1 cellular context compared by ENCODE assay signal in the genomic region with DNA sequence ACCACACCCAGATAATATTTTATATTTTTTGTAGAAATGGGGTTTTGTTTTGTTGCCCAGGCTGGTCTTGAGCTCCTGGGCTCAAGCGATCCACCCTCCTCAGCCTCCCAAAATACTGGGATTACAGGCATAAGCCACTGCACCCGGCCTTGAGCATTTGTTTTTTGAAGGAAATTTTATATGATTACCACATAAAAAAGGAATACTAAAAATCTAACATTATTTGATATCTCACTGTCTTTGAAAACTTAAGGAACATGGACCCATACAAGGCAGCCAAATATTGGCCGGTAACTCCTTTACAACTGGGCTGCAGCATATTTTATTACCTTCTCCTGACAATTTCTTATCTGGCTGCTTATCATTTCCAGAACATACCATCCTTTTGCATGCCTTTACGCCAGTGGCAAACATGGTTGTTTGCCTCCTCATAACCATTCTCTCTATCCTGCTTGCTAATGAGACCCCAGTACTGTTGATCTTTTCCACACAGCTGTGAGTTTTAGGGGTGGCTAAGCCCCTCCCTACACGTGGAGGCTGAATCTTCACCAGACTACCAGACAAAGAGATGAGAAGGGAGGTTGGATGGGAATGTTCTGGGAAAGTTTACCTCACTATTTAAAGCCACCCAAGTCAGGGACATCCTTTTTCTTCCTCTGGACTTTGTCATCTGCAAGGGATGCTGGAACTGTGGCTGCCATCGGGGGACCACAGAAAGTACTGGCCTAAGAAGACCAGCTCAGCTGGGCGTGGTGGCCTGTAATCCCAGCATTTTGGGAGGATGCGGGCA.
TF ChIP-seq lines count a peak whose summit lies in the region.

No MANE protein-coding gene starts in this region.

TF ChIP-seq in K562, 482 proteins besides CTCF, POLR2A, EP300 and RAD21 (continued from another document and continues in another):
- TF ChIP-seq, protein P1, sequence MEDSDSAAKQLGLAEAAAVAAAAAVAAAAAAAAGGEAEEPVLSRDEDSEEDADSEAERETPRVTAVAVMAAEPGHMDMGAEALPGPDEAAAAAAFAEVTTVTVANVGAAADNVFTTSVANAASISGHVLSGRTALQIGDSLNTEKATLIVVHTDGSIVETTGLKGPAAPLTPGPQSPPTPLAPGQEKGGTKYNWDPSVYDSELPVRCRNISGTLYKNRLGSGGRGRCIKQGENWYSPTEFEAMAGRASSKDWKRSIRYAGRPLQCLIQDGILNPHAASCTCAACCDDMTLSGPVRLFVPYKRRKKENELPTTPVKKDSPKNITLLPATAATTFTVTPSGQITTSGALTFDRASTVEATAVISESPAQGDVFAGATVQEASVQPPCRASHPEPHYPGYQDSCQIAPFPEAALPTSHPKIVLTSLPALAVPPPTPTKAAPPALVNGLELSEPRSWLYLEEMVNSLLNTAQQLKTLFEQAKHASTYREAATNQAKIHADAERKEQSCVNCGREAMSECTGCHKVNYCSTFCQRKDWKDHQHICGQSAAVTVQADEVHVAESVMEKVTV (CRISPR knock-in tag; IDR thresholded peaks at IDR 0.05): 0 out of 2 replicates have a peak, but pooled peaks have one; percentile 6
- TF ChIP-seq STAG1 (CRISPR knock-in tag; IDR thresholded peaks at IDR 0.05; ENCODE audit: borderline replicate concordance): no peak
- TF ChIP-seq ZNF584 (CRISPR knock-in tag; IDR thresholded peaks at IDR 0.05; ENCODE audit: low read depth): no peak
- TF ChIP-seq, protein P2, sequence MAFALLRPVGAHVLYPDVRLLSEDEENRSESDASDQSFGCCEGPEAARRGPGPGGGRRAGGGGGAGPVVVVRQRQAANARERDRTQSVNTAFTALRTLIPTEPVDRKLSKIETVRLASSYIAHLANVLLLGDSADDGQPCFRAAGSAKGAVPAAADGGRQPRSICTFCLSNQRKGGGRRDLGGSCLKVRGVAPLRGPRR (CRISPR knock-in tag; IDR thresholded peaks at IDR 0.05): no peak
- TF ChIP-seq PTRF (tag; IDR thresholded peaks at IDR 0.05): peak; percentile 10
- peak; percentile 76 for TF ChIP-seq ZNF717 (CRISPR knock-in tag; IDR thresholded peaks at IDR 0.05)
- no peak for TF ChIP-seq MTA2 (IDR thresholded peaks at IDR 0.05; ENCODE audit: low read depth)
- TF ChIP-seq HOXB6 (CRISPR knock-in tag; IDR thresholded peaks at IDR 0.05; ENCODE audit: borderline replicate concordance): peak; percentile 77; the same call in 1 of the 2 replicates
- TF ChIP-seq MAFG (tag; conservative IDR thresholded peaks at IDR 0.05): no peak
- TF ChIP-seq ZNF76 (CRISPR knock-in tag; IDR thresholded peaks at IDR 0.05; ENCODE audit: borderline replicate concordance): peak; percentile 89
- TF ChIP-seq HDAC3 (IDR thresholded peaks at IDR 0.05; ENCODE audit: borderline replicate concordance, partially characterized antibody): no peak
- TF ChIP-seq ILF3 (IDR thresholded peaks at IDR 0.05; ENCODE audit: borderline replicate concordance): no peak
- peak; percentile 74; the same call in 1 of the 2 replicates for TF ChIP-seq ELF4 (CRISPR knock-in tag; IDR thresholded peaks at IDR 0.05)
- peak; percentile 73 for TF ChIP-seq TAF7 (tag; IDR thresholded peaks at IDR 0.05)
- peak; percentile 64; the same call in 1 of the 2 replicates for TF ChIP-seq ZNF311 (CRISPR knock-in tag; IDR thresholded peaks at IDR 0.05)
- TF ChIP-seq, protein P3, sequence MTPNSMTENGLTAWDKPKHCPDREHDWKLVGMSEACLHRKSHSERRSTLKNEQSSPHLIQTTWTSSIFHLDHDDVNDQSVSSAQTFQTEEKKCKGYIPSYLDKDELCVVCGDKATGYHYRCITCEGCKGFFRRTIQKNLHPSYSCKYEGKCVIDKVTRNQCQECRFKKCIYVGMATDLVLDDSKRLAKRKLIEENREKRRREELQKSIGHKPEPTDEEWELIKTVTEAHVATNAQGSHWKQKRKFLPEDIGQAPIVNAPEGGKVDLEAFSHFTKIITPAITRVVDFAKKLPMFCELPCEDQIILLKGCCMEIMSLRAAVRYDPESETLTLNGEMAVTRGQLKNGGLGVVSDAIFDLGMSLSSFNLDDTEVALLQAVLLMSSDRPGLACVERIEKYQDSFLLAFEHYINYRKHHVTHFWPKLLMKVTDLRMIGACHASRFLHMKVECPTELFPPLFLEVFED (CRISPR knock-in tag; conservative IDR thresholded peaks at IDR 0.05): peak; percentile 27; the same call in 1 of the 2 replicates
- TF ChIP-seq, protein P4, sequence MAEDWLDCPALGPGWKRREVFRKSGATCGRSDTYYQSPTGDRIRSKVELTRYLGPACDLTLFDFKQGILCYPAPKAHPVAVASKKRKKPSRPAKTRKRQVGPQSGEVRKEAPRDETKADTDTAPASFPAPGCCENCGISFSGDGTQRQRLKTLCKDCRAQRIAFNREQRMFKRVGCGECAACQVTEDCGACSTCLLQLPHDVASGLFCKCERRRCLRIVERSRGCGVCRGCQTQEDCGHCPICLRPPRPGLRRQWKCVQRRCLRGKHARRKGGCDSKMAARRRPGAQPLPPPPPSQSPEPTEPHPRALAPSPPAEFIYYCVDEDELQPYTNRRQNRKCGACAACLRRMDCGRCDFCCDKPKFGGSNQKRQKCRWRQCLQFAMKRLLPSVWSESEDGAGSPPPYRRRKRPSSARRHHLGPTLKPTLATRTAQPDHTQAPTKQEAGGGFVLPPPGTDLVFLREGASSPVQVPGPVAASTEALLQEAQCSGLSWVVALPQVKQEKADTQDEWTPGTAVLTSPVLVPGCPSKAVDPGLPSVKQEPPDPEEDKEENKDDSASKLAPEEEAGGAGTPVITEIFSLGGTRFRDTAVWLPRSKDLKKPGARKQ (CRISPR knock-in tag; IDR thresholded peaks at IDR 0.05): 0 out of 2 replicates have a peak, but pooled peaks have one; percentile 56
- no peak; the same call in 1 of the 2 replicates for TF ChIP-seq STAT5A (IDR thresholded peaks at IDR 0.05; ENCODE audit: borderline replicate concordance, low read length)
- TF ChIP-seq ZNF133 (CRISPR knock-in tag; IDR thresholded peaks at IDR 0.05): 0 out of 2 replicates have a peak, but pooled peaks have one; percentile 49
- no peak; the same call in 1 of the 2 replicates for TF ChIP-seq NR4A1 (CRISPR knock-in tag; IDR thresholded peaks at IDR 0.05)
- peak; percentile 82 for TF ChIP-seq NR4A1 (tag; IDR thresholded peaks at IDR 0.05)
- peak; percentile 39; the same call in 1 of the 2 replicates for TF ChIP-seq ZNF561 (CRISPR knock-in tag; conservative IDR thresholded peaks at IDR 0.05)
- no peak for TF ChIP-seq LEF1 (IDR thresholded peaks at IDR 0.05)
- TF ChIP-seq, protein P5, sequence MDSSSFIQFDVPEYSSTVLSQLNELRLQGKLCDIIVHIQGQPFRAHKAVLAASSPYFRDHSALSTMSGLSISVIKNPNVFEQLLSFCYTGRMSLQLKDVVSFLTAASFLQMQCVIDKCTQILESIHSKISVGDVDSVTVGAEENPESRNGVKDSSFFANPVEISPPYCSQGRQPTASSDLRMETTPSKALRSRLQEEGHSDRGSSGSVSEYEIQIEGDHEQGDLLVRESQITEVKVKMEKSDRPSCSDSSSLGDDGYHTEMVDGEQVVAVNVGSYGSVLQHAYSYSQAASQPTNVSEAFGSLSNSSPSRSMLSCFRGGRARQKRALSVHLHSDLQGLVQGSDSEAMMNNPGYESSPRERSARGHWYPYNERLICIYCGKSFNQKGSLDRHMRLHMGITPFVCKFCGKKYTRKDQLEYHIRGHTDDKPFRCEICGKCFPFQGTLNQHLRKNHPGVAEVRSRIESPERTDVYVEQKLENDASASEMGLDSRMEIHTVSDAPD (CRISPR knock-in tag; IDR thresholded peaks at IDR 0.05): peak; percentile 66; the same call in 1 of the 2 replicates
- no peak for TF ChIP-seq MCM3 (IDR thresholded peaks at IDR 0.05)
- TF ChIP-seq, protein P6, sequence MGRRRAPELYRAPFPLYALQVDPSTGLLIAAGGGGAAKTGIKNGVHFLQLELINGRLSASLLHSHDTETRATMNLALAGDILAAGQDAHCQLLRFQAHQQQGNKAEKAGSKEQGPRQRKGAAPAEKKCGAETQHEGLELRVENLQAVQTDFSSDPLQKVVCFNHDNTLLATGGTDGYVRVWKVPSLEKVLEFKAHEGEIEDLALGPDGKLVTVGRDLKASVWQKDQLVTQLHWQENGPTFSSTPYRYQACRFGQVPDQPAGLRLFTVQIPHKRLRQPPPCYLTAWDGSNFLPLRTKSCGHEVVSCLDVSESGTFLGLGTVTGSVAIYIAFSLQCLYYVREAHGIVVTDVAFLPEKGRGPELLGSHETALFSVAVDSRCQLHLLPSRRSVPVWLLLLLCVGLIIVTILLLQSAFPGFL (CRISPR knock-in tag; IDR thresholded peaks at IDR 0.05): no peak
- peak; percentile 47; the same call in 1 of the 2 replicates for TF ChIP-seq ZNF354B (CRISPR knock-in tag; IDR thresholded peaks at IDR 0.05)
- TF ChIP-seq, protein P7, sequence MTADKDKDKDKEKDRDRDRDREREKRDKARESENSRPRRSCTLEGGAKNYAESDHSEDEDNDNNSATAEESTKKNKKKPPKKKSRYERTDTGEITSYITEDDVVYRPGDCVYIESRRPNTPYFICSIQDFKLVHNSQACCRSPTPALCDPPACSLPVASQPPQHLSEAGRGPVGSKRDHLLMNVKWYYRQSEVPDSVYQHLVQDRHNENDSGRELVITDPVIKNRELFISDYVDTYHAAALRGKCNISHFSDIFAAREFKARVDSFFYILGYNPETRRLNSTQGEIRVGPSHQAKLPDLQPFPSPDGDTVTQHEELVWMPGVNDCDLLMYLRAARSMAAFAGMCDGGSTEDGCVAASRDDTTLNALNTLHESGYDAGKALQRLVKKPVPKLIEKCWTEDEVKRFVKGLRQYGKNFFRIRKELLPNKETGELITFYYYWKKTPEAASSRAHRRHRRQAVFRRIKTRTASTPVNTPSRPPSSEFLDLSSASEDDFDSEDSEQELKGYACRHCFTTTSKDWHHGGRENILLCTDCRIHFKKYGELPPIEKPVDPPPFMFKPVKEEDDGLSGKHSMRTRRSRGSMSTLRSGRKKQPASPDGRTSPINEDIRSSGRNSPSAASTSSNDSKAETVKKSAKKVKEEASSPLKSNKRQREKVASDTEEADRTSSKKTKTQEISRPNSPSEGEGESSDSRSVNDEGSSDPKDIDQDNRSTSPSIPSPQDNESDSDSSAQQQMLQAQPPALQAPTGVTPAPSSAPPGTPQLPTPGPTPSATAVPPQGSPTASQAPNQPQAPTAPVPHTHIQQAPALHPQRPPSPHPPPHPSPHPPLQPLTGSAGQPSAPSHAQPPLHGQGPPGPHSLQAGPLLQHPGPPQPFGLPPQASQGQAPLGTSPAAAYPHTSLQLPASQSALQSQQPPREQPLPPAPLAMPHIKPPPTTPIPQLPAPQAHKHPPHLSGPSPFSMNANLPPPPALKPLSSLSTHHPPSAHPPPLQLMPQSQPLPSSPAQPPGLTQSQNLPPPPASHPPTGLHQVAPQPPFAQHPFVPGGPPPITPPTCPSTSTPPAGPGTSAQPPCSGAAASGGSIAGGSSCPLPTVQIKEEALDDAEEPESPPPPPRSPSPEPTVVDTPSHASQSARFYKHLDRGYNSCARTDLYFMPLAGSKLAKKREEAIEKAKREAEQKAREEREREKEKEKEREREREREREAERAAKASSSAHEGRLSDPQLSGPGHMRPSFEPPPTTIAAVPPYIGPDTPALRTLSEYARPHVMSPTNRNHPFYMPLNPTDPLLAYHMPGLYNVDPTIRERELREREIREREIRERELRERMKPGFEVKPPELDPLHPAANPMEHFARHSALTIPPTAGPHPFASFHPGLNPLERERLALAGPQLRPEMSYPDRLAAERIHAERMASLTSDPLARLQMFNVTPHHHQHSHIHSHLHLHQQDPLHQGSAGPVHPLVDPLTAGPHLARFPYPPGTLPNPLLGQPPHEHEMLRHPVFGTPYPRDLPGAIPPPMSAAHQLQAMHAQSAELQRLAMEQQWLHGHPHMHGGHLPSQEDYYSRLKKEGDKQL (CRISPR knock-in tag; IDR thresholded peaks at IDR 0.05; ENCODE audit: borderline replicate concordance): no peak
- 0 out of 2 replicates have a peak, but pooled peaks have one; percentile 2 for TF ChIP-seq JUNB (CRISPR knock-in tag; conservative IDR thresholded peaks at IDR 0.05)
- no peak for TF ChIP-seq ZNF217 (CRISPR knock-in tag; IDR thresholded peaks at IDR 0.05)
- TF ChIP-seq, protein P8, sequence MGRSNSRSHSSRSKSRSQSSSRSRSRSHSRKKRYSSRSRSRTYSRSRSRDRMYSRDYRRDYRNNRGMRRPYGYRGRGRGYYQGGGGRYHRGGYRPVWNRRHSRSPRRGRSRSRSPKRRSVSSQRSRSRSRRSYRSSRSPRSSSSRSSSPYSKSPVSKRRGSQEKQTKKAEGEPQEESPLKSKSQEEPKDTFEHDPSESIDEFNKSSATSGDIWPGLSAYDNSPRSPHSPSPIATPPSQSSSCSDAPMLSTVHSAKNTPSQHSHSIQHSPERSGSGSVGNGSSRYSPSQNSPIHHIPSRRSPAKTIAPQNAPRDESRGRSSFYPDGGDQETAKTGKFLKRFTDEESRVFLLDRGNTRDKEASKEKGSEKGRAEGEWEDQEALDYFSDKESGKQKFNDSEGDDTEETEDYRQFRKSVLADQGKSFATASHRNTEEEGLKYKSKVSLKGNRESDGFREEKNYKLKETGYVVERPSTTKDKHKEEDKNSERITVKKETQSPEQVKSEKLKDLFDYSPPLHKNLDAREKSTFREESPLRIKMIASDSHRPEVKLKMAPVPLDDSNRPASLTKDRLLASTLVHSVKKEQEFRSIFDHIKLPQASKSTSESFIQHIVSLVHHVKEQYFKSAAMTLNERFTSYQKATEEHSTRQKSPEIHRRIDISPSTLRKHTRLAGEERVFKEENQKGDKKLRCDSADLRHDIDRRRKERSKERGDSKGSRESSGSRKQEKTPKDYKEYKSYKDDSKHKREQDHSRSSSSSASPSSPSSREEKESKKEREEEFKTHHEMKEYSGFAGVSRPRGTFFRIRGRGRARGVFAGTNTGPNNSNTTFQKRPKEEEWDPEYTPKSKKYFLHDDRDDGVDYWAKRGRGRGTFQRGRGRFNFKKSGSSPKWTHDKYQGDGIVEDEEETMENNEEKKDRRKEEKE (IDR thresholded peaks at IDR 0.05; ENCODE audit: borderline replicate concordance in 1 of 2, control insufficient read depth in 1 of 2, low read depth in 2 of 2, low read length in 1 of 2): no peak
- TF ChIP-seq SMARCB1 (IDR thresholded peaks at IDR 0.05; ENCODE audit: insufficient read length, low read depth): no peak
- TF ChIP-seq ZNF12 (CRISPR knock-in tag; IDR thresholded peaks at IDR 0.05): peak; percentile 40; the same call in 1 of the 2 replicates
- no peak for TF ChIP-seq MCM7 (IDR thresholded peaks at IDR 0.05)
- peak; percentile 84 for TF ChIP-seq SMAD3 (CRISPR knock-in tag; conservative IDR thresholded peaks at IDR 0.05)
- peak; percentile 25; the same call in 1 of the 2 replicates for TF ChIP-seq TEAD4 (IDR thresholded peaks at IDR 0.05; ENCODE audit: low read length)
- no peak for TF ChIP-seq TEAD4 (CRISPR knock-in tag; IDR thresholded peaks at IDR 0.05; ENCODE audit: borderline replicate concordance)
- 0 out of 2 replicates have a peak, but pooled peaks have one; percentile 1 for TF ChIP-seq ZNF224 (CRISPR knock-in tag; IDR thresholded peaks at IDR 0.05)
- no peak for TF ChIP-seq ZNF431 (CRISPR knock-in tag; IDR thresholded peaks at IDR 0.05)
